In the genomic region with DNA sequence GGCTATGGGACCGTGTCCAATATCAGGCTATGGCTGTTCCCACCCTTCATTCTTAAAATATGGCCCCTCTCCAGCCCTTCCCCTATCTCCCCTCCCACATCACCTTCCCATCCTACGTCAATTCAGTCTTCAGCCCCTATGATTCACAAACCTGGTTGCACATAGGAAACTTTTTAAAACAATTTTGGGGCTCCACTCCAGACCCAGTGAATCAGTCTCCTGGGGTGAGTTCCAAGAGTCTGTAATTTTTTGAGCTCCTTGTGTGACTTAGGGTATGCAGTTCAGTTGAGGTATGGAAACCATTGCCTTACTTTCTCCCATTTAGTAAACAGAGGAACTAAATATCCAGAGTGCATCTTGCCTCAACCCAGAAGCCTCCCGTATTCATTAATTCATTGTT, we compare ENCODE assay signal across 40 cellular contexts. TPM values are rescaled to one million over a fixed set of nuclear protein-coding genes. Genes with fewer than 3 reads are reported as not detected.
"Had no signal": no experiment of that assay in that cellular context is flagged by ENCODE, and none has a peak within 500 bp of the region (broad histone marks: within the 10 kb centered on the region; RNA-seq: fewer than 3 reads in every experiment).

No MANE protein-coding gene starts in this region.

- H3K27ac ChIP-seq: colonic mucosa, esophagus muscularis mucosa, gastroesophageal sphincter, heart right ventricle, neural progenitor cell, psoas muscle, suprapubic skin, transverse colon, upper lobe of right lung, vagina had no signal

- H3K4me1 ChIP-seq: colonic mucosa, psoas muscle, suprapubic skin, upper lobe of right lung, vagina had no signal

- H3K36me3 Mint-ChIP-seq: immature natural killer cell; mesothelial cell of epicardium; naive B cell; natural killer cell treated with Interleukin-12 subunit alpha and Interleukin-12 subunit beta and Interleukin-15 and Interleukin-18, amount 100 ng/mL, for 72 hours; neural progenitor cell; stimulated activated naive B cell treated with anti-CD40 and anti-IgM and Interleukin-4, amounts not matched to agents 10 μg/mL and 1 μg/mL and 100 μg/mL, for 72 hours had no signal

- H3K4me2 ChIP-seq: neural progenitor cell had no signal

- H3K27ac Mint-ChIP-seq: dendritic cell treated with granulocyte-macrophage colony-stimulating factor and Interleukin-4, amounts not matched to agents 40 ng/mL and 50 ng/mL, for 4 days; immature natural killer cell; mesothelial cell of epicardium; natural killer cell treated with Interleukin-12 subunit alpha and Interleukin-12 subunit beta and Interleukin-15 and Interleukin-18, amount 100 ng/mL, for 72 hours; neural progenitor cell; stimulated activated naive B cell treated with anti-CD40 and anti-IgM and Interleukin-4, amounts not matched to agents 10 μg/mL and 1 μg/mL and 100 μg/mL, for 72 hours; stimulated activated naive CD8-positive, alpha-beta T cell treated with anti-CD3 and anti-CD28 coated beads, Interleukin-15, Interleukin-2, amounts not matched to agents 100 ng/mL and 50 ng/mL, for 24 hours had no signal

- H3K4me1 Mint-ChIP-seq: immature natural killer cell; mesothelial cell of epicardium; naive B cell; stimulated activated naive B cell treated with anti-CD40 and anti-IgM and Interleukin-4, amounts not matched to agents 10 μg/mL and 1 μg/mL and 100 μg/mL, for 72 hours had no signal

- H3K36me3 ChIP-seq: colonic mucosa, esophagus muscularis mucosa, gastroesophageal sphincter, heart right ventricle, neural progenitor cell, suprapubic skin, transverse colon, upper lobe of right lung, vagina had no signal

- DNase-seq: central memory CD4-positive, alpha-beta T cell; colonic mucosa; effector memory CD4-positive, alpha-beta T cell; foreskin fibroblast; glutamatergic neuron; heart right ventricle; hypothalamus; immature natural killer cell; islet precursor cell; mesenchymal stem cell; mucosa of descending colon; naive B cell; nucleus accumbens; posterior cingulate gyrus; psoas muscle; right cardiac atrium; small intestine; stimulated activated CD4-positive, alpha-beta T cell treated with anti-CD3 and anti-CD28 coated beads, Interleukin-15, amount 100 ng/mL, for 24 hours; stimulated activated CD4-positive, alpha-beta T cell treated with anti-CD3 and anti-CD28 coated beads, Interleukin-2, amount 100 ng/mL, for 48 hours; stimulated activated naive B cell treated with anti-CD40 and anti-IgM and Interleukin-4, amounts not matched to agents 10 μg/mL and 1 μg/mL and 100 μg/mL, for 72 hours; transverse colon; upper lobe of right lung had no signal

- H3K27me3 ChIP-seq: colonic mucosa, neural progenitor cell, transverse colon, vagina had no signal

- H2AFZ ChIP-seq: neural progenitor cell had no signal

- ATAC-seq: gastroesophageal sphincter; heart right ventricle; left lobe of liver; mucosa of descending colon; natural killer cell treated with Interleukin-12 subunit alpha and Interleukin-12 subunit beta and Interleukin-15 and Interleukin-18, amount 100 ng/mL, for 72 hours; psoas muscle; right cardiac atrium; stimulated activated naive B cell treated with anti-CD40 and anti-IgM and Interleukin-4, amounts not matched to agents 10 μg/mL and 1 μg/mL and 100 μg/mL, for 72 hours; upper lobe of right lung had no signal

- H3K9me3 Mint-ChIP-seq: dendritic cell treated with granulocyte-macrophage colony-stimulating factor and Interleukin-4, amounts not matched to agents 40 ng/mL and 50 ng/mL, for 4 days; mesothelial cell of epicardium; naive B cell; natural killer cell treated with Interleukin-12 subunit alpha and Interleukin-12 subunit beta and Interleukin-15 and Interleukin-18, amount 100 ng/mL, for 72 hours; neural progenitor cell; stimulated activated naive B cell treated with anti-CD40 and anti-IgM and Interleukin-4, amounts not matched to agents 10 μg/mL and 1 μg/mL and 100 μg/mL, for 72 hours; stimulated activated naive CD8-positive, alpha-beta T cell treated with anti-CD3 and anti-CD28 coated beads, Interleukin-15, Interleukin-2, amounts not matched to agents 100 ng/mL and 50 ng/mL, for 24 hours had no signal

- H3K4me3 Mint-ChIP-seq: dendritic cell treated with granulocyte-macrophage colony-stimulating factor and Interleukin-4, amounts not matched to agents 40 ng/mL and 50 ng/mL, for 4 days; immature natural killer cell; mesothelial cell of epicardium; naive B cell; natural killer cell treated with Interleukin-12 subunit alpha and Interleukin-12 subunit beta and Interleukin-15 and Interleukin-18, amount 100 ng/mL, for 72 hours; neural progenitor cell; stimulated activated naive B cell treated with anti-CD40 and anti-IgM and Interleukin-4, amounts not matched to agents 10 μg/mL and 1 μg/mL and 100 μg/mL, for 72 hours; stimulated activated naive CD8-positive, alpha-beta T cell treated with anti-CD3 and anti-CD28 coated beads, Interleukin-15, Interleukin-2, amounts not matched to agents 100 ng/mL and 50 ng/mL, for 24 hours had no signal

- H3K9me3 ChIP-seq: colonic mucosa, esophagus muscularis mucosa, gastroesophageal sphincter, heart right ventricle, mucosa of descending colon, psoas muscle, suprapubic skin, transverse colon, upper lobe of right lung, vagina had no signal

- H3K9ac ChIP-seq: neural progenitor cell had no signal

- H3K4me3 ChIP-seq: colonic mucosa, esophagus muscularis mucosa, gastroesophageal sphincter, heart right ventricle, mucosa of descending colon, neural progenitor cell, psoas muscle, suprapubic skin, transverse colon, upper lobe of right lung, vagina had no signal

RNA-seq across cellular contexts. Expression of a gene that starts 5.5 kb away (rescaled TPM):
- total RNA-seq: chondrocyte; endothelial cell of umbilical vein; epithelial cell of proximal tubule; fibroblast of lung; gastroesophageal sphincter; heart right ventricle; lower leg skin; lung microvascular endothelial cell; natural killer cell treated with Interleukin-12 subunit alpha and Interleukin-12 subunit beta and Interleukin-15 and Interleukin-18, amount 100 ng/mL, for 72 hours; osteocyte; suprapubic skin; vagina had no signal

RNA-seq across cellular contexts. Expression of a gene that starts 24.2 kb away (rescaled TPM):
- total RNA-seq: colonic mucosa; endothelial cell of umbilical vein; epithelial cell of proximal tubule; esophagus muscularis mucosa; fibroblast of lung; gastroesophageal sphincter; heart right ventricle; left lobe of liver; lower leg skin; lung microvascular endothelial cell; mesothelial cell of epicardium; mucosa of descending colon; natural killer cell treated with Interleukin-12 subunit alpha and Interleukin-12 subunit beta and Interleukin-15 and Interleukin-18, amount 100 ng/mL, for 72 hours; osteocyte; psoas muscle; renal cortical epithelial cell; right cardiac atrium; suprapubic skin; transverse colon; upper lobe of right lung; vagina had no signal
